8 cellular contexts compared by ENCODE assay signal in genomic region chr3:192063570-192063969, GRCh38.
DNase-seq lines count a peak whose midpoint lies in the region; ATAC-seq and TF ChIP-seq lines count a peak whose summit lies in the region.

No MANE protein-coding gene starts in this region.

- H3K4me1 ChIP-seq in left lung: no peaks in the 10 kb centered on the region

- peaks cover 13% of the 10 kb centered on the region; the same call in 1 of the 2 replicates for H3F3A ChIP-seq in SU-DHL-6 (ENCODE audit: insufficient read depth)

- no peaks in the 10 kb centered on the region for H3K79me2 ChIP-seq in SU-DHL-6 (ENCODE audit: insufficient read depth, low read length)

- no peaks in the 10 kb centered on the region for H4K20me1 ChIP-seq in SU-DHL-6 (ENCODE audit: low read depth, low read length)

- no peaks in the 10 kb centered on the region for H3K27me3 ChIP-seq in SU-DHL-6 (ENCODE audit: low read length)
- no peaks in the 10 kb centered on the region for H3K27me3 ChIP-seq in left lung

- peak; percentile 34 to 41 for DNase-seq in left lung
- no peak for DNase-seq in NCI-H1436 (lab: John Stamatoyannopoulos, UW)
- DNase-seq in activated naive CD4-positive, alpha-beta T cell (lab: John Stamatoyannopoulos, UW): no peak
- DNase-seq in NCI-H526 (lab: John Stamatoyannopoulos, UW): no peak
- DNase-seq in NCI-H1930 (lab: John Stamatoyannopoulos, UW): no peak

- H2AFZ ChIP-seq in SU-DHL-6 (ENCODE audit: low read depth, low read length, severe bottlenecking): peak overlapping the region; percentile 52

- H3K4me3 ChIP-seq in SU-DHL-6 (ENCODE audit: insufficient read depth, low read length, poor library complexity, severe bottlenecking) (peak overlapping the region; percentile 25), left lung (no peak overlapping the region)

- intact Hi-C loops in left lung (cut with DNase I): no loop called here

- peak; percentile 63 for ATAC-seq in GM18517 (IDR thresholded peaks at IDR 0.05; ENCODE audit: unreplicated experiment)
- peak; percentile 82 for ATAC-seq in HG02678 (IDR thresholded peaks at IDR 0.05; ENCODE audit: unreplicated experiment)
- no peak for ATAC-seq in left lung

- H3K9ac ChIP-seq in SU-DHL-6 (ENCODE audit: low read length): peak overlapping the region; percentile 17; the same call in 1 of the 2 replicates

- no peaks in the 10 kb centered on the region for H3K9me3 ChIP-seq in SU-DHL-6 (ENCODE audit: insufficient read depth, low read length)
- H3K9me3 ChIP-seq in left lung: no peaks in the 10 kb centered on the region

- no peak for TF ChIP-seq CTCF in SU-DHL-6 (IDR thresholded peaks at IDR 0.05; ENCODE audit: insufficient read depth, low read length, poor library complexity, severe bottlenecking)
- no peak for TF ChIP-seq CTCF in left lung (IDR thresholded peaks at IDR 0.05)

- no peaks in the 10 kb centered on the region for H3K9me2 ChIP-seq in SU-DHL-6 (replicated peaks; ENCODE audit: insufficient read depth, low read length)

- H3K27ac ChIP-seq in SU-DHL-6 (ENCODE audit: low read depth, low read length) (peak overlapping the region; percentile 81), left lung (no peak overlapping the region)

- H3K4me2 ChIP-seq in SU-DHL-6 (ENCODE audit: low read depth, low read length, poor library complexity, severe bottlenecking): peak overlapping the region; percentile 64

- no peaks in the 10 kb centered on the region for H3K36me3 ChIP-seq in SU-DHL-6 (ENCODE audit: low read length)
- H3K36me3 ChIP-seq in left lung: no peaks in the 10 kb centered on the region

Comparison
In these comparisons a context has a peak if more than half of its experiments do, and no peak if none do; other contexts are left out.
1. DNase-seq: peak in left lung (2 of 2); none in NCI-H1436 (single experiment), activated naive CD4-positive, alpha-beta T cell (0 of 4), NCI-H526 (0 of 2) and NCI-H1930 (0 of 2).